Comparison of ENCODE assay signal across 16 cellular contexts in genomic region chr19:35433448-35433847, GRCh38. TPM values are rescaled to one million over a fixed set of nuclear protein-coding genes. Genes with fewer than 3 reads are reported as not detected.
DNase-seq lines count a peak whose midpoint lies in the region; ATAC-seq, FAIRE-seq and TF ChIP-seq lines count a peak whose summit lies in the region.
"Had no signal": no experiment of that assay in that cellular context is flagged by ENCODE, and none has a peak within 500 bp of the region (broad histone marks: within the 10 kb centered on the region; RNA-seq: fewer than 3 reads in every experiment).

No MANE protein-coding gene starts in this region.

- no peaks in the 10 kb centered on the region for H3K79me2 ChIP-seq in parathyroid adenoma

- H3K27ac ChIP-seq in BLaER1 treated with 17β-estradiol and CSF1 and Interleukin-3, amounts not matched to agents 10 nM and 100 nM, result peak overlapping the region in 8 of 11 experiments; percentile 66 to 99 (median 91); a peak in 15 of 22 replicates
- peak overlapping the region; percentile 100 for H3K27ac ChIP-seq in VCaP
- peak overlapping the region; percentile 84 for H3K27ac ChIP-seq in parathyroid adenoma

- peak; percentile 11 for DNase-seq in kidney tubule cell (ENCODE audit: low spot score)
- DNase-seq in urothelium cell line (ENCODE audit: low spot score), result no peak
- no peak for DNase-seq in NCI-H1105 treated with DMSO at 0.1 percent for 48 hours (lab: John Stamatoyannopoulos, UW)
- DNase-seq: KBM-7, NCI-H1048, NCI-H2081 treated with DMSO at 0.1 percent for 48 hours, NCI-H510A treated with DMSO at 0.1 percent for 48 hours, SHP77 treated with DMSO at 0.1 percent for 48 hours had no signal

- peak overlapping the region in 3 of 11 experiments; percentile 51 to 87 (median 63); a peak in 3 of 22 replicates for H3K9ac ChIP-seq in BLaER1 treated with 17β-estradiol and CSF1 and Interleukin-3, amounts not matched to agents 10 nM and 100 nM
- no peak overlapping the region for H3K9ac ChIP-seq in parathyroid adenoma

- no peak for ATAC-seq in HG03025 (IDR thresholded peaks at IDR 0.05; ENCODE audit: low FRiP score, unreplicated experiment)
- ATAC-seq in activated T-helper 17 cell treated with anti-CD3 and anti-CD28 coated beads, Interleukin-2, amount 50 U/mL, for 72 hours (replicated peaks), result no peak
- ATAC-seq: GM23338, HCT116 had no signal

- no peaks in the 10 kb centered on the region for H3K36me3 ChIP-seq in BLaER1 treated with 17β-estradiol and CSF1 and Interleukin-3, amounts not matched to agents 10 nM and 100 nM
- no peaks in the 10 kb centered on the region for H3K36me3 ChIP-seq in parathyroid adenoma (ENCODE audit: control insufficient read depth, insufficient read depth, low read length)

- H3K27me3 Mint-ChIP-seq in activated T-helper 17 cell treated with anti-CD3 and anti-CD28 coated beads, Interleukin-2, amount 50 U/mL, for 72 hours, result no peaks in the 10 kb centered on the region

- peaks cover 19% of the 10 kb centered on the region for H3K4me1 Mint-ChIP-seq in activated T-helper 17 cell treated with anti-CD3 and anti-CD28 coated beads, Interleukin-2, amount 50 U/mL, for 72 hours
- H3K4me1 Mint-ChIP-seq: GM23338 had no signal

- no peak overlapping the region for H3K4me3 ChIP-seq in BLaER1 treated with 17β-estradiol and CSF1 and Interleukin-3, amounts not matched to agents 10 nM and 100 nM
- no peak overlapping the region for H3K4me3 ChIP-seq in parathyroid adenoma (ENCODE audit: low read depth, low read length)
- H3K4me3 ChIP-seq: GM23338 had no signal

- H3K27me3 ChIP-seq in BLaER1 treated with 17β-estradiol and CSF1 and Interleukin-3, amounts not matched to agents 10 nM and 100 nM, result no peaks in the 10 kb centered on the region
- H3K27me3 ChIP-seq in parathyroid adenoma (ENCODE audit: control insufficient read depth, insufficient read depth, low read length), result no peaks in the 10 kb centered on the region

- H3K36me3 Mint-ChIP-seq in activated T-helper 17 cell treated with anti-CD3 and anti-CD28 coated beads, Interleukin-2, amount 50 U/mL, for 72 hours (ENCODE audit: low read depth), result no peaks in the 10 kb centered on the region

- no peak overlapping the region for H3K4me3 Mint-ChIP-seq in activated T-helper 17 cell treated with anti-CD3 and anti-CD28 coated beads, Interleukin-2, amount 50 U/mL, for 72 hours
- H3K4me3 Mint-ChIP-seq: GM23338 had no signal

- H4K20me1 ChIP-seq in BLaER1 treated with 17β-estradiol and CSF1 and Interleukin-3, amounts not matched to agents 10 nM and 100 nM, result no peaks in the 10 kb centered on the region

- no peak for FAIRE-seq in urothelium cell line (lab: Jason Lieb, UNC)
- FAIRE-seq: A204.1 had no signal

- peak overlapping the region in 6 of 11 experiments; percentile 88 to 99 (median 96); a peak in 11 of 22 replicates for H3K4me2 ChIP-seq in BLaER1 treated with 17β-estradiol and CSF1 and Interleukin-3, amounts not matched to agents 10 nM and 100 nM
- no peak overlapping the region for H3K4me2 ChIP-seq in parathyroid adenoma (ENCODE audit: low read length)
- H3K4me2 ChIP-seq: GM23338 had no signal

- peaks cover 0 to 10% (median 8%) of the 10 kb centered on the region in 11 experiments; a peak in 13 of 22 replicates for H3K9me3 ChIP-seq in BLaER1 treated with 17β-estradiol and CSF1 and Interleukin-3, amounts not matched to agents 10 nM and 100 nM (replicated peaks in 1 of 11)
- no peaks in the 10 kb centered on the region for H3K9me3 ChIP-seq in parathyroid adenoma (ENCODE audit: control insufficient read depth, low read length)

- peak overlapping the region; percentile 87 for H2AFZ ChIP-seq in parathyroid adenoma
- H2AFZ ChIP-seq: GM23338 had no signal

- TF ChIP-seq CTCF in VCaP (conservative IDR thresholded peaks at IDR 0.05) (no peak), parathyroid adenoma (IDR thresholded peaks at IDR 0.05) (no peak)

- peaks cover 45 to 99% (median 90%) of the 10 kb centered on the region in 10 experiments for H3K4me1 ChIP-seq in BLaER1 treated with 17β-estradiol and CSF1 and Interleukin-3, amounts not matched to agents 10 nM and 100 nM
- H3K4me1 ChIP-seq in parathyroid adenoma, result peaks cover 51% of the 10 kb centered on the region

- H3K27ac Mint-ChIP-seq in activated T-helper 17 cell treated with anti-CD3 and anti-CD28 coated beads, Interleukin-2, amount 50 U/mL, for 72 hours, result no peak overlapping the region
- H3K27ac Mint-ChIP-seq: GM23338 had no signal

- peaks cover 11% of the 10 kb centered on the region for H3K9me3 Mint-ChIP-seq in activated T-helper 17 cell treated with anti-CD3 and anti-CD28 coated beads, Interleukin-2, amount 50 U/mL, for 72 hours

RNA-seq across cellular contexts. Expression of gene FFAR2, which starts 14.6 kb away (rescaled TPM):
- not detected for total RNA-seq in activated T-helper 17 cell treated with anti-CD3 and anti-CD28 coated beads, Interleukin-2, amount 50 U/mL, for 72 hours
- total RNA-seq: GM23338 had no signal

RNA-seq across cellular contexts. Expression of gene KRTDAP, which starts 56.8 kb away (rescaled TPM):
- total RNA-seq in activated T-helper 17 cell treated with anti-CD3 and anti-CD28 coated beads, Interleukin-2, amount 50 U/mL, for 72 hours, result not detected
- total RNA-seq: GM23338 had no signal
